Comparison of ENCODE assay signal across 11 cellular contexts in the genomic region with DNA sequence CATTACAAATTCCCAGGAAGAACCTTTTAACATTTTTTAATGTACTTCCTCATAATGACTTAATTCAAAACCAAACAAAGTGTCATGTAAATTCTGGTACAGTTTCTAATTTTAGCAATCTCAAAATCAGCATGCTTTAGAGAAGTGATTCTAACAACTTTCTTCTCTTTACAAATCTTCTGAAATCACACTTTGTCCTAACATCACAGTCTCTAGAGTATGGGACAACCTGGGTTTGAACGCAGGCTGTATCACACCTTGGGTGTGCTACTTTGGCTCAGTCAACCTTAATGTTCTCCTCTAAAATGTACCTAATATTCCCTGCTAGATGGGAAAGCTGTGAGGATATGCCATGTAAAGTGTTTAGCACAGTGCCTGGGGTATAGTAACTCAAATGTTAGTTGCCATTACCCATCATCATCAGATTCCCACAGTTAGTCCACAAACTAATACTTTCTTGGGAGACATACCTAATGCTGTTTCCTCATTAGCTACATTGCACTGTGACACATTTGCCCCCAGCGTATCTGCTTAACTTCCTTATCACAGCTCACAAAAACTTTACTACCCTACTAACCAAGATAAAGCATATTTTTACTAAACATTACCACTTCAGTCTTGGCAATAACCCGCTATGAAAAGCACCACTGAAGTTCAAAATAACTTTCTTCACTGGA. TPM values are rescaled to one million over a fixed set of nuclear protein-coding genes. Genes with fewer than 3 reads are reported as not detected.
A peak's percentile ranks its signal among the peaks of the same experiment; 100 is the strongest.
DNase-seq lines count a peak whose midpoint lies in the region; ATAC-seq, FAIRE-seq and TF ChIP-seq lines count a peak whose summit lies in the region.
"Had no signal": no experiment of that assay in that cellular context is flagged by ENCODE, and none has a peak within 500 bp of the region (broad histone marks: within the 10 kb centered on the region; RNA-seq: fewer than 3 reads in every experiment).

No MANE protein-coding gene starts in this region.

- H3K4me3 ChIP-seq in A549 (0 out of 3 replicates have a peak overlapping the region, but pooled peaks have one; percentile 4), IMR-90 (ENCODE audit: insufficient read depth, low read depth, low read length) (no peak overlapping the region), adipocyte (ENCODE audit: low read length) (peak overlapping the region; percentile 95), muscle layer of duodenum (ENCODE audit: low read depth in 1 of 2, low read length in 2 of 2) (no peak overlapping the region)

- POLR2A ChIA-PET in A549 (lab: Yijun Ruan, JAX) (no interaction called here), IMR-90 (lab: Charles Lee; ENCODE audit: unreplicated experiment) (no interaction called here)

- no peak overlapping the region for H2BK15ac ChIP-seq in IMR-90 (ENCODE audit: low read depth, low read length)

- dilution Hi-C loops in IMR-90 (cut with HindIII; ENCODE audit: low sequenced_read_pairs, unreplicated experiment): no loop called here

- H3K18ac ChIP-seq in IMR-90 (ENCODE audit: low read depth, low read length): no peak overlapping the region

- no peak for TF ChIP-seq CTCF in A549 (IDR thresholded peaks at IDR 0.05)
- TF ChIP-seq CTCF in IMR-90 (conservative IDR thresholded peaks at IDR 0.05; ENCODE audit: low read depth, low read length): no peak

- peak overlapping the region; percentile 25 for H3K23ac ChIP-seq in IMR-90 (ENCODE audit: low read depth, low read length)

- FAIRE-seq in A549 (lab: Jason Lieb, UNC): no peak

- H2BK5ac ChIP-seq in IMR-90 (ENCODE audit: low read depth, low read length, poor library complexity, severe bottlenecking): no peak overlapping the region

- peak overlapping the region; percentile 8 to 60; a peak in 4 of 6 replicates for H3K27ac ChIP-seq in A549
- H3K27ac ChIP-seq in IMR-90 (ENCODE audit: insufficient read depth, low read length): no peak overlapping the region
- H3K27ac ChIP-seq in muscle layer of duodenum (ENCODE audit: low read length): peak overlapping the region; percentile 79

- CTCF ChIA-PET in A549 (lab: Yijun Ruan, JAX): interaction anchor here (0.6 to 1.5 kb wide), 2 partner anchors 10 to 1381 kb away, joined by 3 to 5 read pairs; no protein-coding TSS in a partner anchor
- CTCF ChIA-PET in IMR-90 (lab: Yijun Ruan, JAX): no interaction called here

- H3K9me3 ChIP-seq in A549 (no peaks in the 10 kb centered on the region), IMR-90 (ENCODE audit: control insufficient read depth, insufficient read depth, low read length) (no peaks in the 10 kb centered on the region), adipocyte (ENCODE audit: control insufficient read depth, low read length) (no peaks in the 10 kb centered on the region), muscle layer of duodenum (ENCODE audit: control insufficient read depth in 1 of 2, low read length in 2 of 2) (no peaks in the 10 kb centered on the region)

- H2AK5ac ChIP-seq in IMR-90 (ENCODE audit: low read depth, low read length): peak overlapping the region; percentile 5; the same call in 1 of the 2 replicates

- no peak overlapping the region for H2BK120ac ChIP-seq in IMR-90 (ENCODE audit: low read depth, low read length)

- peaks cover 6% of the 10 kb centered on the region for H3K9me1 ChIP-seq in IMR-90 (ENCODE audit: insufficient read depth, low read length)

- H3K79me1 ChIP-seq in IMR-90 (ENCODE audit: low read depth in 1 of 2, low read length in 2 of 2): peaks cover 17 to 65% of the 10 kb centered on the region in 2 experiments

- no peak for DNase-seq in A549 (ENCODE audit: low read depth in 1 of 2, low spot score in 1 of 2)
- no peak for DNase-seq in IMR-90
- no peak for DNase-seq in adipocyte (ENCODE audit: low read depth)
- no peak for DNase-seq in pons (ENCODE audit: low spot score)
- DNase-seq in activated CD4-positive, alpha-beta T cell treated with anti-CD3 and anti-CD28 coated beads for 48 hours: no peak
- DNase-seq: activated CD4-positive, alpha-beta T cell treated with anti-CD3 and anti-CD28 coated beads, Interleukin-2, amount 50 U/mL, for 4 hours; activated naive CD4-positive, alpha-beta T cell treated with anti-CD3 and anti-CD28 coated beads, Interleukin-2, amount 10 ng/mL, durations not matched to agents 7 days and 5 days; effector CD8-positive, alpha-beta T cell had no signal

- TF ChIP-seq RAD21 in A549 (conservative IDR thresholded peaks at IDR 0.05 in 1 of 2, IDR thresholded peaks at IDR 0.05 in 1 of 2) (no peak), IMR-90 (IDR thresholded peaks at IDR 0.05; ENCODE audit: low read length) (no peak)

- in situ Hi-C loops in IMR-90 (cut with MboI; ENCODE audit: low sequenced_read_pairs): no loop called here

- H3K4me1 ChIP-seq in A549 (peaks cover 66% of the 10 kb centered on the region), IMR-90 (ENCODE audit: control insufficient read depth, insufficient read depth, low read length) (peaks cover 9% of the 10 kb centered on the region; the same call in 1 of the 2 replicates), adipocyte (ENCODE audit: control insufficient read depth, insufficient read depth, low read length) (peaks cover 71% of the 10 kb centered on the region), muscle layer of duodenum (ENCODE audit: control insufficient read depth in 1 of 2, insufficient read depth in 2 of 2, low read length in 2 of 2) (peaks cover 14 to 34% of the 10 kb centered on the region in 2 donors)

- no peak for TF ChIP-seq POLR2A in A549 (IDR thresholded peaks at IDR 0.05; ENCODE audit: low read length)
- no peak for TF ChIP-seq POLR2A in IMR-90 (IDR thresholded peaks at IDR 0.05; ENCODE audit: low read depth, low read length)

- H4K8ac ChIP-seq in IMR-90 (ENCODE audit: low read depth in 2 of 2, low read length in 2 of 2): peak overlapping the region in 1 of 2 experiments; percentile 10; a peak in 1 of 4 replicates

- no peak overlapping the region for H3K9ac ChIP-seq in IMR-90 (ENCODE audit: low read depth, low read length)
- peak overlapping the region; percentile 52 for H3K9ac ChIP-seq in adipocyte (ENCODE audit: low read length)

- no peak overlapping the region for H3K56ac ChIP-seq in IMR-90 (ENCODE audit: extremely low read depth, insufficient read depth, low read length)

- TF ChIP-seq EP300 in A549 (IDR thresholded peaks at IDR 0.05): no peak

- BruUV-seq in IMR-90 (replicated peaks; lab: Mats Ljungman, UMichigan): no TSS peak

- H3K4me2 ChIP-seq in A549: peak overlapping the region; percentile 64
- peak overlapping the region; percentile 57 for H3K4me2 ChIP-seq in IMR-90 (ENCODE audit: low read depth, low read length)

- H3K4ac ChIP-seq in IMR-90 (ENCODE audit: low read depth, low read length): peak overlapping the region; percentile 36; the same call in 1 of the 2 replicates

- intact Hi-C loops in IMR-90 (cut with micrococcal nuclease): no loop called here

- 0 out of 2 replicates have a peak, but pooled peaks cover 2% of the 10 kb centered on the region for H3K36me3 ChIP-seq in IMR-90 (ENCODE audit: control insufficient read depth, insufficient read depth, low read length)
- peaks cover 12% of the 10 kb centered on the region for H3K36me3 ChIP-seq in adipocyte (ENCODE audit: control insufficient read depth, insufficient read depth, low read length, severe bottlenecking)
- H3K36me3 ChIP-seq in muscle layer of duodenum (ENCODE audit: control insufficient read depth in 1 of 2, insufficient read depth in 2 of 2, low read length in 2 of 2): no peaks in the 10 kb centered on the region

- WGBS in A549 (ENCODE audit: missing lambda C conversion rate): 53% methylated on average over 3 of the region's 3 CpGs
- 73% methylated on average over 2 of the region's 3 CpGs; no CpG with 5 or more reads in 1 of the 2 experiments for WGBS in IMR-90 (ENCODE audit: extremely low coverage in 2 of 2, insufficient read length in 1 of 2), 2 experiments

- H3K27me3 ChIP-seq in IMR-90 (ENCODE audit: control insufficient read depth, insufficient read depth, low read length) (no peaks in the 10 kb centered on the region), adipocyte (replicated peaks; ENCODE audit: control insufficient read depth, insufficient read depth, low read length) (no peaks in the 10 kb centered on the region), muscle layer of duodenum (ENCODE audit: low read depth, low read length) (no peaks in the 10 kb centered on the region)

- H2AK9ac ChIP-seq in IMR-90 (replicated peaks; ENCODE audit: low read depth, low read length, poor library complexity): no peak overlapping the region

- H2BK20ac ChIP-seq in IMR-90 (ENCODE audit: low read depth, low read length): peak overlapping the region; percentile 2; the same call in 1 of the 2 replicates

- H4K20me1 ChIP-seq in IMR-90 (ENCODE audit: insufficient read depth, low read length): peaks cover 43% of the 10 kb centered on the region

- no peak overlapping the region for H2AFZ ChIP-seq in IMR-90 (replicated peaks; ENCODE audit: low read length, poor library complexity)

- no peak overlapping the region for H4K5ac ChIP-seq in IMR-90 (ENCODE audit: low read depth, low read length)

- no peak for ATAC-seq in A549
- ATAC-seq in IMR-90 (ENCODE audit: low read depth): no peak
- no peak for ATAC-seq in HG02840 (IDR thresholded peaks at IDR 0.05; ENCODE audit: low FRiP score, unreplicated experiment)
- ATAC-seq in GM21423 (IDR thresholded peaks at IDR 0.05; ENCODE audit: unreplicated experiment): no peak

- H4K91ac ChIP-seq in IMR-90 (ENCODE audit: insufficient read depth, low read depth, low read length): no peak overlapping the region; the same call in 1 of the 2 replicates

- H3K14ac ChIP-seq in IMR-90 (replicated peaks; ENCODE audit: low read depth, low read length): 0 out of 2 replicates have a peak overlapping the region, but pooled peaks have one; percentile 0

TF ChIP-seq in A549, 52 proteins besides CTCF, POLR2A, EP300 and RAD21 (continues in another document):
- TF ChIP-seq EHF (CRISPR knock-in tag; IDR thresholded peaks at IDR 0.05) (no peak), SMC3 (IDR thresholded peaks at IDR 0.05) (no peak)

TF ChIP-seq in IMR-90, 13 proteins besides CTCF, POLR2A, EP300 and RAD21 (continues in another document):
- TF ChIP-seq MAZ (IDR thresholded peaks at IDR 0.05; ENCODE audit: borderline replicate concordance, low read depth, low read length) (no peak), NFE2L2 (IDR thresholded peaks at IDR 0.05; ENCODE audit: low read depth, low read length) (no peak), CHD1 (IDR thresholded peaks at IDR 0.05; ENCODE audit: low read depth, low read length) (no peak)

RNA-seq across cellular contexts. Expression of gene TSPAN3, which starts 3.1 kb away (rescaled TPM):
- polyA plus RNA-seq in A549 (2011; rRNA removed): 636 and 680 TPM in 2 replicates
- polyA plus RNA-seq in A549 (2012; cell fraction: cytosol; rRNA removed): 274 and 327 TPM in 2 replicates
- 188 and 204 TPM in 2 replicates for polyA plus RNA-seq in A549 (2012; cell fraction: nucleus; rRNA removed)
- 299 to 362 TPM (median 352 TPM) in 3 replicates for polyA plus RNA-seq in A549 (2017; fragmentation: RNase III; extraction: RNeasy Plus Mini Kit Qiagen cat#74134 plus additional on column Dnase treatment)
- 343 and 403 TPM in 2 replicates for polyA minus RNA-seq in A549 (2011; rRNA and poly(A)+ RNA removed)
- total RNA-seq in IMR-90 (2012; rRNA removed): 255 and 295 TPM in 2 replicates
- polyA plus RNA-seq in IMR-90 (2012; rRNA removed): 221 and 270 TPM in 2 replicates
- 200 and 257 TPM in 2 replicates for polyA plus RNA-seq in IMR-90 (2012; cell fraction: cytosol; rRNA removed)
- 60.8 and 158 TPM in 2 replicates for polyA plus RNA-seq in IMR-90 (2012; cell fraction: nucleus; rRNA removed; ENCODE audit: low replicate concordance)

Comparison
In these comparisons a context has a peak if more than half of its experiments do, and no peak if none do; other contexts are left out.
1. H3K4me3 ChIP-seq: peak in A549 (single experiment) and adipocyte (single experiment); none in IMR-90 (single experiment) and muscle layer of duodenum (0 of 2).